In the genomic region with DNA sequence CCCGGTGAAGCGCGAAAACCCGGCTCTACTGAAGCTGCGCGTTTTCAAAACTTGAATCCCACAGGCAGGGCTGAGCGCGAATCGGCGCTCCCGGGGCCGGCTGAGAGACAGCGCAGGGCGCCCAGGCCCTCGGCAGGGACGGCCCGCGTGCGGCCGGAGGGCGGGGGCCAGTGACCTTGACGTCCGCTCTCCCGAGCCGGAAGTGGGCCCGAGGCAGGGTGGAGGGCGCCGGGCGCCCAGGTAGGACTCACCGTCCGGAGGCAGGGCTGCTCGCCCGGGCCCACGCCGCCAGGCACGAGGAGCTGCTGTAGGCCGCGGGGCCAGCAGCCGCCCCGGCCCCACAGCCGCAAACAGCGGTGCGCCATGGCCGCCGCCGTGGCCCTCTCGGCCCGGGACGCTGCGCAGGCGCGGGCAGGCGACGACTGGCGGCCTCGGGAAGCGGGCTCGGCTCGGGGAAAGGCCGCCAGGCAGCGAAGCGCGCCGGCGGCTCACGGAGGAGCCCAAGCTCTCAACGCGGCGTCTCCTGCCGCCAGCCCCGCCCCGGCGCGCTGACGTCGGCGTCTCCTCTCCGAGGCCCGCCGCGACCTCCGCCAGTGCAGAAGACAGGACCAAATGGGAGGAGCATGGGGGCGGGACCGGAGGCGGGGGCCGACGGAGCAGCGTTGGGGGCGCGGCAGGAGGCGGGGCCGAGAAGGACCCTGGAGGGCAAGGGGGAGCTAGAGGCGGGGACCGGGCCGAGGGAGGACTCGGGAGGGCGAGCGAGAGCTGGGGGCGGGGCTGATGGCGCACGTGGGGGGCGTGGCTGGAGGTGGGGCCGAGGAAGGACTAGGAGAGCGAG, we compare ENCODE assay signal across 1 cellular context.
TF ChIP-seq lines count a peak whose summit lies in the region.

A gene (minus strand): TSS at position 510 of the 838 bp plus-strand sequence. CDS start 145 bp downstream, at position 365.

TF ChIP-seq in A549, 52 proteins besides CTCF, POLR2A, EP300 and RAD21 (continued from another document):
- TF ChIP-seq POLR2AphosphoS2 (conservative IDR thresholded peaks at IDR 0.05; ENCODE audit: low read length) (no peak), FOSB (CRISPR knock-in tag; IDR thresholded peaks at IDR 0.05) (no peak), FOSL2 (IDR thresholded peaks at IDR 0.05) (no peak), FOSL2 (CRISPR knock-in tag; IDR thresholded peaks at IDR 0.05) (no peak), ZNF302 (CRISPR knock-in tag; IDR thresholded peaks at IDR 0.05) (no peak), BHLHE40 (IDR thresholded peaks at IDR 0.05; ENCODE audit: low read depth, low read length) (peak; percentile 41; the same call in 1 of the 2 replicates), MAFK (IDR thresholded peaks at IDR 0.05; ENCODE audit: partially characterized antibody) (no peak), CHD4 (IDR thresholded peaks at IDR 0.05; ENCODE audit: borderline replicate concordance) (no peak), RFX5 (IDR thresholded peaks at IDR 0.05) (no peak), RARB (CRISPR knock-in tag; IDR thresholded peaks at IDR 0.05) (no peak), CBX8 (IDR thresholded peaks at IDR 0.05) (no peak), SMC3 (IDR thresholded peaks at IDR 0.05) (no peak), NR3C1 (IDR thresholded peaks at IDR 0.05) (no peak), GATA3 (IDR thresholded peaks at IDR 0.05; ENCODE audit: borderline replicate concordance) (no peak), RCOR1 (IDR thresholded peaks at IDR 0.05; ENCODE audit: low read depth, low read length) (no peak), FOXS1 (CRISPR knock-in tag; IDR thresholded peaks at IDR 0.05) (no peak), ZC3H11A (IDR thresholded peaks at IDR 0.05) (no peak), MYC (IDR thresholded peaks at IDR 0.05; ENCODE audit: borderline replicate concordance, low read length) (no peak)
- TF ChIP-seq, protein P1, sequence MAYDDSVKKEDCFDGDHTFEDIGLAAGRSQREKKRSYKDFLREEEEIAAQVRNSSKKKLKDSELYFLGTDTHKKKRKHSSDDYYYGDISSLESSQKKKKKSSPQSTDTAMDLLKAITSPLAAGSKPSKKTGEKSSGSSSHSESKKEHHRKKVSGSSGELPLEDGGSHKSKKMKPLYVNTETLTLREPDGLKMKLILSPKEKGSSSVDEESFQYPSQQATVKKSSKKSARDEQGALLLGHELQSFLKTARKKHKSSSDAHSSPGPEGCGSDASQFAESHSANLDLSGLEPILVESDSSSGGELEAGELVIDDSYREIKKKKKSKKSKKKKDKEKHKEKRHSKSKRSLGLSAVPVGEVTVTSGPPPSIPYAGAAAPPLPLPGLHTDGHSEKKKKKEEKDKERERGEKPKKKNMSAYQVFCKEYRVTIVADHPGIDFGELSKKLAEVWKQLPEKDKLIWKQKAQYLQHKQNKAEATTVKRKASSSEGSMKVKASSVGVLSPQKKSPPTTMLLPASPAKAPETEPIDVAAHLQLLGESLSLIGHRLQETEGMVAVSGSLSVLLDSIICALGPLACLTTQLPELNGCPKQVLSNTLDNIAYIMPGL (CRISPR knock-in tag; IDR thresholded peaks at IDR 0.05; ENCODE audit: borderline replicate concordance) = no peak
- TF ChIP-seq, protein P2, sequence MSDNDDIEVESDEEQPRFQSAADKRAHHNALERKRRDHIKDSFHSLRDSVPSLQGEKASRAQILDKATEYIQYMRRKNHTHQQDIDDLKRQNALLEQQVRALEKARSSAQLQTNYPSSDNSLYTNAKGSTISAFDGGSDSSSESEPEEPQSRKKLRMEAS (IDR thresholded peaks at IDR 0.05) = peak; percentile 61
- TF ChIP-seq, protein P3, sequence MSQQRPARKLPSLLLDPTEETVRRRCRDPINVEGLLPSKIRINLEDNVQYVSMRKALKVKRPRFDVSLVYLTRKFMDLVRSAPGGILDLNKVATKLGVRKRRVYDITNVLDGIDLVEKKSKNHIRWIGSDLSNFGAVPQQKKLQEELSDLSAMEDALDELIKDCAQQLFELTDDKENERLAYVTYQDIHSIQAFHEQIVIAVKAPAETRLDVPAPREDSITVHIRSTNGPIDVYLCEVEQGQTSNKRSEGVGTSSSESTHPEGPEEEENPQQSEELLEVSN (IDR thresholded peaks at IDR 0.05; ENCODE audit: borderline replicate concordance, low read depth) = peak; percentile 69; the same call in 1 of the 2 replicates
- TF ChIP-seq, protein P4, sequence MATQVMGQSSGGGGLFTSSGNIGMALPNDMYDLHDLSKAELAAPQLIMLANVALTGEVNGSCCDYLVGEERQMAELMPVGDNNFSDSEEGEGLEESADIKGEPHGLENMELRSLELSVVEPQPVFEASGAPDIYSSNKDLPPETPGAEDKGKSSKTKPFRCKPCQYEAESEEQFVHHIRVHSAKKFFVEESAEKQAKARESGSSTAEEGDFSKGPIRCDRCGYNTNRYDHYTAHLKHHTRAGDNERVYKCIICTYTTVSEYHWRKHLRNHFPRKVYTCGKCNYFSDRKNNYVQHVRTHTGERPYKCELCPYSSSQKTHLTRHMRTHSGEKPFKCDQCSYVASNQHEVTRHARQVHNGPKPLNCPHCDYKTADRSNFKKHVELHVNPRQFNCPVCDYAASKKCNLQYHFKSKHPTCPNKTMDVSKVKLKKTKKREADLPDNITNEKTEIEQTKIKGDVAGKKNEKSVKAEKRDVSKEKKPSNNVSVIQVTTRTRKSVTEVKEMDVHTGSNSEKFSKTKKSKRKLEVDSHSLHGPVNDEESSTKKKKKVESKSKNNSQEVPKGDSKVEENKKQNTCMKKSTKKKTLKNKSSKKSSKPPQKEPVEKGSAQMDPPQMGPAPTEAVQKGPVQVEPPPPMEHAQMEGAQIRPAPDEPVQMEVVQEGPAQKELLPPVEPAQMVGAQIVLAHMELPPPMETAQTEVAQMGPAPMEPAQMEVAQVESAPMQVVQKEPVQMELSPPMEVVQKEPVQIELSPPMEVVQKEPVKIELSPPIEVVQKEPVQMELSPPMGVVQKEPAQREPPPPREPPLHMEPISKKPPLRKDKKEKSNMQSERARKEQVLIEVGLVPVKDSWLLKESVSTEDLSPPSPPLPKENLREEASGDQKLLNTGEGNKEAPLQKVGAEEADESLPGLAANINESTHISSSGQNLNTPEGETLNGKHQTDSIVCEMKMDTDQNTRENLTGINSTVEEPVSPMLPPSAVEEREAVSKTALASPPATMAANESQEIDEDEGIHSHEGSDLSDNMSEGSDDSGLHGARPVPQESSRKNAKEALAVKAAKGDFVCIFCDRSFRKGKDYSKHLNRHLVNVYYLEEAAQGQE (IDR thresholded peaks at IDR 0.05) = no peak
- TF ChIP-seq, protein P5, sequence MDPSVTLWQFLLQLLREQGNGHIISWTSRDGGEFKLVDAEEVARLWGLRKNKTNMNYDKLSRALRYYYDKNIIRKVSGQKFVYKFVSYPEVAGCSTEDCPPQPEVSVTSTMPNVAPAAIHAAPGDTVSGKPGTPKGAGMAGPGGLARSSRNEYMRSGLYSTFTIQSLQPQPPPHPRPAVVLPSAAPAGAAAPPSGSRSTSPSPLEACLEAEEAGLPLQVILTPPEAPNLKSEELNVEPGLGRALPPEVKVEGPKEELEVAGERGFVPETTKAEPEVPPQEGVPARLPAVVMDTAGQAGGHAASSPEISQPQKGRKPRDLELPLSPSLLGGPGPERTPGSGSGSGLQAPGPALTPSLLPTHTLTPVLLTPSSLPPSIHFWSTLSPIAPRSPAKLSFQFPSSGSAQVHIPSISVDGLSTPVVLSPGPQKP (IDR thresholded peaks at IDR 0.05; ENCODE audit: low read depth, low read length) = no peak
- TF ChIP-seq, protein P6, sequence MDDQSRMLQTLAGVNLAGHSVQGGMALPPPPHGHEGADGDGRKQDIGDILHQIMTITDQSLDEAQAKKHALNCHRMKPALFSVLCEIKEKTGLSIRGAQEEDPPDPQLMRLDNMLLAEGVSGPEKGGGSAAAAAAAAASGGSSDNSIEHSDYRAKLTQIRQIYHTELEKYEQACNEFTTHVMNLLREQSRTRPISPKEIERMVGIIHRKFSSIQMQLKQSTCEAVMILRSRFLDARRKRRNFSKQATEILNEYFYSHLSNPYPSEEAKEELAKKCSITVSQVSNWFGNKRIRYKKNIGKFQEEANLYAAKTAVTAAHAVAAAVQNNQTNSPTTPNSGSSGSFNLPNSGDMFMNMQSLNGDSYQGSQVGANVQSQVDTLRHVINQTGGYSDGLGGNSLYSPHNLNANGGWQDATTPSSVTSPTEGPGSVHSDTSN (IDR thresholded peaks at IDR 0.05) = no peak
